ENCODE assay signal across 16 cellular contexts in the genomic region with DNA sequence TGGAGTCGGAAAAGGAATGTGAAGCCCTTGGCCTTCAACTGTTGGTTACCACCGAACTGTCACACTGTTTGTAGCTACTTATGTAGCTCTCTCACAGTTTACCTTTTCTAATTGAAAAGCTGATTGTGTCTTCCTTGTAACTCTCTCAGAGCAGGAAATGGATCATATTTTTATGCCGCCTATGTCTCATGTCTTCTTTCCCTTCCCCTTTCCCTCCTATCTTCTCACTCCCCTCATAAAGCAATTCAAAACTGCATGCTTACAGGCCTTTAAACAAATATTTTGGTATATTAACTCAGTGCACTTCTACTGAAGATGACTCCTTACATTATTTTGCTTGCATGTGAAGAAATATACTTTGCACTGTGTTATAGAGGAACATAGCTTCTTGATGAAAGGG. TPM values are rescaled to one million over a fixed set of nuclear protein-coding genes. Genes with fewer than 3 reads are reported as not detected.
DNase-seq lines count a peak whose midpoint lies in the region; ATAC-seq and TF ChIP-seq lines count a peak whose summit lies in the region.
"Had no signal": no experiment of that assay in that cellular context is flagged by ENCODE, and none has a peak within 500 bp of the region (broad histone marks: within the 10 kb centered on the region; RNA-seq: fewer than 3 reads in every experiment).

No MANE protein-coding gene starts in this region.

- H3K4me3 Mint-ChIP-seq in activated T-cell treated with anti-CD3 and anti-CD28 coated beads, Interleukin-2, amount 50 U/mL, for 72 hours: peak overlapping the region; percentile 28 to 33
- H3K4me3 Mint-ChIP-seq in activated T-cell treated with anti-CD3 and anti-CD28 coated beads, Interleukin-2, amount 50 U/mL, for 4 hours: no peak overlapping the region
- no peak overlapping the region for H3K4me3 Mint-ChIP-seq in activated CD8-positive, alpha-beta T cell treated with anti-CD3 and anti-CD28 coated beads, Interleukin-2, amount 10 ng/mL, durations not matched to agents 7 days and 5 days
- peak overlapping the region in 8 of 10 donors; percentile 1 to 73 (median 34) for H3K4me3 Mint-ChIP-seq in naive thymus-derived CD4-positive, alpha-beta T cell
- H3K4me3 Mint-ChIP-seq: nephron progenitor cell had no signal

- no peak overlapping the region for H3K4me3 ChIP-seq in naive thymus-derived CD4-positive, alpha-beta T cell (ENCODE audit: low read length)
- H3K4me3 ChIP-seq in OCI-LY7 (ENCODE audit: low read depth, low read length, poor library complexity, severe bottlenecking): no peak overlapping the region
- H3K4me3 ChIP-seq: psoas muscle, stomach had no signal

- H3K27me3 ChIP-seq in naive thymus-derived CD4-positive, alpha-beta T cell (ENCODE audit: control insufficient read depth in 2 of 2, insufficient read depth in 2 of 2, low read length in 2 of 2): no peaks in the 10 kb centered on the region
- H3K27me3 ChIP-seq: stomach had no signal

- H3K4me2 ChIP-seq in OCI-LY7 (ENCODE audit: low read length): no peak overlapping the region

- H3K27ac Mint-ChIP-seq in activated T-cell treated with anti-CD3 and anti-CD28 coated beads, Interleukin-2, amount 50 U/mL, for 72 hours: peak overlapping the region; percentile 38
- peak overlapping the region; percentile 4 for H3K27ac Mint-ChIP-seq in activated CD8-positive, alpha-beta T cell treated with anti-CD3 and anti-CD28 coated beads, Interleukin-2, amount 10 ng/mL, durations not matched to agents 7 days and 5 days
- peak overlapping the region; percentile 12 to 91 (median 82) for H3K27ac Mint-ChIP-seq in naive thymus-derived CD4-positive, alpha-beta T cell
- H3K27ac Mint-ChIP-seq: nephron progenitor cell had no signal

- ATAC-seq in activated T-cell treated with anti-CD3 and anti-CD28 coated beads, Interleukin-2, amount 50 U/mL, for 72 hours (replicated peaks in 1 of 2): no peak
- ATAC-seq in activated T-cell treated with anti-CD3 and anti-CD28 coated beads, Interleukin-2, amount 50 U/mL, for 4 hours: no peak
- no peak for ATAC-seq in activated CD8-positive, alpha-beta T cell treated with anti-CD3 and anti-CD28 coated beads, Interleukin-2, amount 10 ng/mL, durations not matched to agents 7 days and 5 days
- no peak for ATAC-seq in naive thymus-derived CD4-positive, alpha-beta T cell
- ATAC-seq: left lobe of liver, psoas muscle had no signal

- CTCF ChIA-PET in activated CD8-positive, alpha-beta T cell treated with anti-CD3 and anti-CD28 coated beads, Interleukin-2, amount 10 ng/mL, durations not matched to agents 7 days and 5 days (lab: Charles Lee): interaction anchor here (0.8 to 1.7 kb wide), 6 partner anchors 87 to 406 kb away, joined by 3 to 7 read pairs (median 4); partner anchors contain the start of gene DNAH7
- CTCF ChIA-PET in naive thymus-derived CD4-positive, alpha-beta T cell (lab: Charles Lee): interaction anchor here (0.6 to 1.3 kb wide), 7 partner anchors 86 to 560 kb away, joined by 3 to 6 read pairs (median 5); no protein-coding TSS in a partner anchor
- CTCF ChIA-PET in OCI-LY7 (lab: Charles Lee; ENCODE audit: unreplicated experiment): interaction anchor here (0.8 to 1.2 kb wide), 2 partner anchors 87 to 405 kb away, joined by 3 to 4 read pairs; no protein-coding TSS in a partner anchor

- no peak for TF ChIP-seq CTCF in OCI-LY7 (conservative IDR thresholded peaks at IDR 0.05; ENCODE audit: low read length)

- H3K9me3 Mint-ChIP-seq in activated T-cell treated with anti-CD3 and anti-CD28 coated beads, Interleukin-2, amount 50 U/mL, for 72 hours: no peaks in the 10 kb centered on the region
- H3K9me3 Mint-ChIP-seq in activated T-cell treated with anti-CD3 and anti-CD28 coated beads, Interleukin-2, amount 50 U/mL, for 4 hours: no peaks in the 10 kb centered on the region
- H3K9me3 Mint-ChIP-seq in activated CD8-positive, alpha-beta T cell treated with anti-CD3 and anti-CD28 coated beads, Interleukin-2, amount 10 ng/mL, durations not matched to agents 7 days and 5 days (ENCODE audit: insufficient read depth): no peaks in the 10 kb centered on the region
- H3K9me3 Mint-ChIP-seq in naive thymus-derived CD4-positive, alpha-beta T cell: peaks cover 0 to 2% (median 0%) of the 10 kb centered on the region in 11 donors
- H3K9me3 Mint-ChIP-seq: nephron progenitor cell had no signal

- H3K9me2 ChIP-seq in OCI-LY7 (ENCODE audit: insufficient read depth, low read length): no peaks in the 10 kb centered on the region

- H3K4me1 ChIP-seq in naive thymus-derived CD4-positive, alpha-beta T cell (ENCODE audit: control insufficient read depth in 2 of 2, insufficient read depth in 2 of 2, low read length in 2 of 2): peaks cover 26 to 42% of the 10 kb centered on the region in 2 donors
- peaks cover 24% of the 10 kb centered on the region for H3K4me1 ChIP-seq in OCI-LY7 (ENCODE audit: insufficient read depth, low read length, poor library complexity, severe bottlenecking)

- H3K79me2 ChIP-seq in OCI-LY7 (ENCODE audit: insufficient read depth, low read depth, low read length): peaks cover 41% of the 10 kb centered on the region

- POLR2A ChIA-PET in activated CD8-positive, alpha-beta T cell treated with anti-CD3 and anti-CD28 coated beads, Interleukin-2, amount 10 ng/mL, durations not matched to agents 7 days and 5 days (lab: Charles Lee): interaction anchor here (0.8 kb wide), 1 partner anchor 104 kb away, joined by 3 read pairs; no protein-coding TSS in a partner anchor
- POLR2A ChIA-PET in naive thymus-derived CD4-positive, alpha-beta T cell (lab: Charles Lee): interaction anchor here (0.9 to 1.6 kb wide), 7 partner anchors 9 to 343 kb away, joined by 3 to 5 read pairs (median 3); no protein-coding TSS in a partner anchor
- POLR2A ChIA-PET in OCI-LY7 (lab: Charles Lee): interaction anchor here (0.6 to 1.6 kb wide), 8 partner anchors 9 to 344 kb away, joined by 3 to 14 read pairs (median 4); no protein-coding TSS in a partner anchor

- peaks cover 10 to 19% of the 10 kb centered on the region in 2 donors for H3K36me3 Mint-ChIP-seq in activated T-cell treated with anti-CD3 and anti-CD28 coated beads, Interleukin-2, amount 50 U/mL, for 72 hours (ENCODE audit: insufficient read depth in 2 of 2)
- peaks cover 5% of the 10 kb centered on the region for H3K36me3 Mint-ChIP-seq in activated T-cell treated with anti-CD3 and anti-CD28 coated beads, Interleukin-2, amount 50 U/mL, for 4 hours (ENCODE audit: insufficient read depth)
- peaks cover 41% of the 10 kb centered on the region for H3K36me3 Mint-ChIP-seq in activated CD8-positive, alpha-beta T cell treated with anti-CD3 and anti-CD28 coated beads, Interleukin-2, amount 10 ng/mL, durations not matched to agents 7 days and 5 days (ENCODE audit: low read depth)
- peaks cover 0 to 32% (median 11%) of the 10 kb centered on the region in 5 donors for H3K36me3 Mint-ChIP-seq in naive thymus-derived CD4-positive, alpha-beta T cell

- H3K27ac ChIP-seq in naive thymus-derived CD4-positive, alpha-beta T cell (ENCODE audit: low read depth, low read length): peak overlapping the region; percentile 67
- no peak overlapping the region for H3K27ac ChIP-seq in OCI-LY7 (ENCODE audit: low read depth, low read length, poor library complexity, severe bottlenecking)
- H3K27ac ChIP-seq: psoas muscle, stomach had no signal

- no peaks in the 10 kb centered on the region for H3K36me3 ChIP-seq in naive thymus-derived CD4-positive, alpha-beta T cell (ENCODE audit: control insufficient read depth in 2 of 3, insufficient read depth in 3 of 3, low read length in 3 of 3)
- H3K36me3 ChIP-seq in OCI-LY7 (ENCODE audit: insufficient read depth, low read length): no peaks in the 10 kb centered on the region
- H3K36me3 ChIP-seq: stomach had no signal

- H2AFZ ChIP-seq in OCI-LY7 (ENCODE audit: low read length): no peak overlapping the region

- no TSS peak for BruUV-seq in OCI-LY7 (replicated peaks; lab: Mats Ljungman, UMichigan)

- no peaks in the 10 kb centered on the region for H3K9me3 ChIP-seq in naive thymus-derived CD4-positive, alpha-beta T cell (ENCODE audit: control insufficient read depth in 2 of 3, low read length in 3 of 3)
- H3K9me3 ChIP-seq in OCI-LY7 (ENCODE audit: low read length): no peaks in the 10 kb centered on the region
- H3K9me3 ChIP-seq: psoas muscle, stomach had no signal

- no peaks in the 10 kb centered on the region for H4K20me1 ChIP-seq in OCI-LY7 (ENCODE audit: insufficient read depth, low read length)

- no peaks in the 10 kb centered on the region for H3K27me3 Mint-ChIP-seq in activated T-cell treated with anti-CD3 and anti-CD28 coated beads, Interleukin-2, amount 50 U/mL, for 72 hours (ENCODE audit: low read depth)
- no peaks in the 10 kb centered on the region for H3K27me3 Mint-ChIP-seq in activated T-cell treated with anti-CD3 and anti-CD28 coated beads, Interleukin-2, amount 50 U/mL, for 4 hours (ENCODE audit: low read depth)
- no peaks in the 10 kb centered on the region for H3K27me3 Mint-ChIP-seq in activated CD8-positive, alpha-beta T cell treated with anti-CD3 and anti-CD28 coated beads, Interleukin-2, amount 10 ng/mL, durations not matched to agents 7 days and 5 days (ENCODE audit: low read depth)
- peaks cover 0 to 2% (median 0%) of the 10 kb centered on the region in 5 donors for H3K27me3 Mint-ChIP-seq in naive thymus-derived CD4-positive, alpha-beta T cell

- intact Hi-C loops in naive thymus-derived CD4-positive, alpha-beta T cell (cut with micrococcal nuclease): loop anchor here (10.0 kb wide), 3 partner anchors 278 to 672 kb away; no protein-coding TSS in a partner anchor
- intact Hi-C loops in OCI-LY7 (cut with micrococcal nuclease; ENCODE audit: unreplicated experiment): loop anchor here (5.0 kb wide), 2 partner anchors 331 to 404 kb away; partner anchors contain the start of gene DNAH7

- no peak for DNase-seq in activated T-cell treated with anti-CD3 and anti-CD28 coated beads, Interleukin-2, amount 50 U/mL, for 72 hours
- DNase-seq in activated T-cell treated with anti-CD3 and anti-CD28 coated beads, Interleukin-2, amount 50 U/mL, for 4 hours: no peak
- peak; percentile 27 to 39 for DNase-seq in Kasumi-1 (lab: John Stamatoyannopoulos, UW)
- DNase-seq in activated CD8-positive, alpha-beta T cell treated with anti-CD3 and anti-CD28 coated beads, Interleukin-2, amount 10 ng/mL, durations not matched to agents 7 days and 5 days: no peak
- DNase-seq in naive thymus-derived CD4-positive, alpha-beta T cell: no peak
- no peak for DNase-seq in DMS53 (lab: John Stamatoyannopoulos, UW)
- no peak for DNase-seq in dermis blood vessel endothelial cell
- DNase-seq in OCI-LY7 (ENCODE audit: low spot score): no peak
- DNase-seq: activated CD8-positive, alpha-beta memory T cell treated with anti-CD3 and anti-CD28 coated beads, Interleukin-2, amount 50 U/mL, for 4 hours; amniotic stem cell; NCI-H1436 treated with DMSO at 0.1 percent for 48 hours; NCI-H510A treated with DMSO at 0.1 percent for 48 hours; nephron progenitor cell; psoas muscle; stomach had no signal

- peaks cover 50% of the 10 kb centered on the region for H3K4me1 Mint-ChIP-seq in activated T-cell treated with anti-CD3 and anti-CD28 coated beads, Interleukin-2, amount 50 U/mL, for 72 hours (ENCODE audit: low read depth)
- H3K4me1 Mint-ChIP-seq in activated T-cell treated with anti-CD3 and anti-CD28 coated beads, Interleukin-2, amount 50 U/mL, for 4 hours (ENCODE audit: low read depth): peaks cover 63% of the 10 kb centered on the region
- H3K4me1 Mint-ChIP-seq in activated CD8-positive, alpha-beta T cell treated with anti-CD3 and anti-CD28 coated beads, Interleukin-2, amount 10 ng/mL, durations not matched to agents 7 days and 5 days (ENCODE audit: low read depth): peaks cover 25% of the 10 kb centered on the region
- peaks cover 30 to 81% (median 67%) of the 10 kb centered on the region in 7 donors for H3K4me1 Mint-ChIP-seq in naive thymus-derived CD4-positive, alpha-beta T cell

RNA-seq across cellular contexts. Expression of gene SLC39A10, which starts 6.0 kb away (rescaled TPM):
- total RNA-seq in activated T-cell treated with anti-CD3 and anti-CD28 coated beads, Interleukin-2, amount 50 U/mL, for 72 hours: 10 to 100 TPM; 70.3 to 75.8 TPM
- total RNA-seq in activated T-cell treated with anti-CD3 and anti-CD28 coated beads, Interleukin-2, amount 50 U/mL, for 4 hours: 10 to 100 TPM; 17.1 to 21.2 (median 17.8) TPM
- total RNA-seq in activated CD8-positive, alpha-beta T cell treated with anti-CD3 and anti-CD28 coated beads, Interleukin-2, amount 10 ng/mL, durations not matched to agents 7 days and 5 days: 10 to 100 TPM; 49.0 to 50.9 TPM
- total RNA-seq in naive thymus-derived CD4-positive, alpha-beta T cell: 10 to 100 TPM; 48.3 to 92.9 (median 60.7) TPM
- 10 to 100 TPM in 1 of 2 donors, 1 to 10 TPM in 1; 6.6 to 17.1 TPM for polyA plus RNA-seq in naive thymus-derived CD4-positive, alpha-beta T cell
- total RNA-seq in dermis blood vessel endothelial cell: 32.9 and 34.7 TPM in 2 replicates
- 14.7 and 19.6 TPM in 2 replicates for total RNA-seq in OCI-LY7 (2014; rRNA removed; shearing (Covaris generic))
- 31.9 and 34.1 TPM in 2 replicates for total RNA-seq in OCI-LY7 (2022)

Comparison
In these comparisons a context has a peak if more than half of its experiments do, and no peak if none do; other contexts are left out.
1. H3K4me3 Mint-ChIP-seq: peak in activated T-cell treated with anti-CD3 and anti-CD28 coated beads, Interleukin-2, amount 50 U/mL, for 72 hours (2 of 2) and naive thymus-derived CD4-positive, alpha-beta T cell (8 of 10); none in activated T-cell treated with anti-CD3 and anti-CD28 coated beads, Interleukin-2, amount 50 U/mL, for 4 hours (single experiment) and activated CD8-positive, alpha-beta T cell treated with anti-CD3 and anti-CD28 coated beads, Interleukin-2, amount 10 ng/mL, durations not matched to agents 7 days and 5 days (single experiment).
2. DNase-seq: peak in Kasumi-1 (2 of 2); none in activated T-cell treated with anti-CD3 and anti-CD28 coated beads, Interleukin-2, amount 50 U/mL, for 72 hours (0 of 2), activated T-cell treated with anti-CD3 and anti-CD28 coated beads, Interleukin-2, amount 50 U/mL, for 4 hours (single experiment), activated CD8-positive, alpha-beta T cell treated with anti-CD3 and anti-CD28 coated beads, Interleukin-2, amount 10 ng/mL, durations not matched to agents 7 days and 5 days (single experiment), naive thymus-derived CD4-positive, alpha-beta T cell (0 of 9), DMS53 (single experiment), dermis blood vessel endothelial cell (single experiment) and OCI-LY7 (single experiment).
3. H3K27ac Mint-ChIP-seq: peak in every context shown above with its lines; median percentile 82 in naive thymus-derived CD4-positive, alpha-beta T cell; 38 in activated T-cell treated with anti-CD3 and anti-CD28 coated beads, Interleukin-2, amount 50 U/mL, for 72 hours; 4 in activated CD8-positive, alpha-beta T cell treated with anti-CD3 and anti-CD28 coated beads, Interleukin-2, amount 10 ng/mL, durations not matched to agents 7 days and 5 days.